In genomic region chr4:178633263-178633662, GRCh38 we compare ENCODE assay signal across 22 cellular contexts.
A peak's percentile ranks its signal among the peaks of the same experiment; 100 is the strongest.
DNase-seq lines count a peak whose midpoint lies in the region; ATAC-seq and TF ChIP-seq lines count a peak whose summit lies in the region.
"Had no signal": no experiment of that assay in that cellular context is flagged by ENCODE, and none has a peak within 500 bp of the region (broad histone marks: within the 10 kb centered on the region; RNA-seq: fewer than 3 reads in every experiment).

No MANE protein-coding gene starts in this region.

- no peaks in the 10 kb centered on the region for H3K9me3 Mint-ChIP-seq in neural crest cell
- H3K9me3 Mint-ChIP-seq in activated CD8-positive, alpha-beta T cell treated with anti-CD3 and anti-CD28 coated beads for 36 hours: peaks cover 1% of the 10 kb centered on the region
- H3K9me3 Mint-ChIP-seq: T-helper 1 cell treated with Interleukin-12 subunit alpha and Interleukin-12 subunit beta and Interleukin-4 antibody, amounts not matched to agents 30 μg/mL and 1 μg/mL, for 36 hours had no signal

- H3K4me1 ChIP-seq in hepatocyte (ENCODE audit: insufficient read depth): no peaks in the 10 kb centered on the region
- H3K4me1 ChIP-seq: body of pancreas, SJCRH30, transverse colon had no signal

- no peak overlapping the region for H2AFZ ChIP-seq in hepatocyte

- no peaks in the 10 kb centered on the region for H3K4me1 Mint-ChIP-seq in neural crest cell
- no peaks in the 10 kb centered on the region for H3K4me1 Mint-ChIP-seq in activated CD8-positive, alpha-beta T cell treated with anti-CD3 and anti-CD28 coated beads for 36 hours (ENCODE audit: low read depth)
- H3K4me1 Mint-ChIP-seq: natural killer cell had no signal

- H3K27me3 Mint-ChIP-seq in neural crest cell (ENCODE audit: low read depth): no peaks in the 10 kb centered on the region
- no peaks in the 10 kb centered on the region for H3K27me3 Mint-ChIP-seq in activated CD8-positive, alpha-beta T cell treated with anti-CD3 and anti-CD28 coated beads for 36 hours
- H3K27me3 Mint-ChIP-seq: activated T-cell treated with anti-CD3 and anti-CD28 coated beads, Interleukin-2, amount 50 U/mL, for 24 hours had no signal

- no peak overlapping the region for H3K4me3 Mint-ChIP-seq in neural crest cell
- no peak overlapping the region for H3K4me3 Mint-ChIP-seq in activated CD8-positive, alpha-beta T cell treated with anti-CD3 and anti-CD28 coated beads for 36 hours
- H3K4me3 Mint-ChIP-seq: activated T-cell treated with anti-CD3 and anti-CD28 coated beads, Interleukin-2, amount 50 U/mL, for 24 hours; natural killer cell; T-helper 1 cell treated with Interleukin-12 subunit alpha and Interleukin-12 subunit beta and Interleukin-4 antibody, amounts not matched to agents 30 μg/mL and 1 μg/mL, for 36 hours had no signal

- DNase-seq in DMS53 (lab: John Stamatoyannopoulos, UW) (peak; percentile 7), DMS53 treated with DMSO at 0.1 percent for 48 hours (lab: John Stamatoyannopoulos, UW; ENCODE audit: unreplicated experiment) (no peak), neural crest cell (ENCODE audit: low read depth, low spot score) (no peak), hepatocyte (ENCODE audit: low spot score) (no peak)
- DNase-seq in Jurkat, Clone E6-1 (ENCODE audit: low read depth, low spot score): peak; percentile 18
- no peak for DNase-seq in activated CD8-positive, alpha-beta T cell treated with anti-CD3 and anti-CD28 coated beads for 36 hours
- DNase-seq: activated CD4-positive, alpha-beta T cell treated with anti-CD3 and anti-CD28 coated beads for 4 hours; activated CD8-positive, alpha-beta memory T cell treated with anti-CD3 and anti-CD28 coated beads for 24 hours; activated gamma-delta T cell; activated T-cell treated with anti-CD3 and anti-CD28 coated beads, Interleukin-2, amount 50 U/mL, for 24 hours; body of pancreas; DMS79; kidney; natural killer cell; NCI-H1092; NCI-H1694 treated with DMSO at 0.1 percent for 48 hours; retina; SJCRH30; transverse colon had no signal

- no peaks in the 10 kb centered on the region for H3K36me3 Mint-ChIP-seq in neural crest cell (ENCODE audit: low read depth)
- H3K36me3 Mint-ChIP-seq in activated CD8-positive, alpha-beta T cell treated with anti-CD3 and anti-CD28 coated beads for 36 hours (ENCODE audit: low read depth): no peaks in the 10 kb centered on the region

- H3K4me2 ChIP-seq in hepatocyte: no peak overlapping the region

- no peak overlapping the region for H3K27ac ChIP-seq in VCaP
- no peak overlapping the region for H3K27ac ChIP-seq in hepatocyte
- H3K27ac ChIP-seq: body of pancreas, SJCRH30, transverse colon had no signal

- no peaks in the 10 kb centered on the region for H3K9me3 ChIP-seq in hepatocyte (ENCODE audit: low read depth)
- H3K9me3 ChIP-seq: body of pancreas, SJCRH30, transverse colon had no signal

- POLR2A ChIA-PET in activated CD8-positive, alpha-beta T cell treated with anti-CD3 and anti-CD28 coated beads for 36 hours (lab: Charles Lee): no interaction called here

- TF ChIP-seq CTCF in VCaP (conservative IDR thresholded peaks at IDR 0.05) (peak; percentile 56), neural crest cell (conservative IDR thresholded peaks at IDR 0.05) (peak; percentile 32), hepatocyte (IDR thresholded peaks at IDR 0.05; ENCODE audit: poor library complexity) (no peak)
- TF ChIP-seq CTCF in activated CD8-positive, alpha-beta T cell treated with anti-CD3 and anti-CD28 coated beads for 36 hours (IDR thresholded peaks at IDR 0.05): no peak

- ATAC-seq in activated CD4-positive, CD25-positive, alpha-beta regulatory T cell treated with anti-CD3 and anti-CD28 coated beads, Interleukin-2, amount 50 U/mL, for 24 hours: no peak
- no peak for ATAC-seq in activated CD8-positive, alpha-beta T cell treated with anti-CD3 and anti-CD28 coated beads for 36 hours
- ATAC-seq: body of pancreas, natural killer cell had no signal

- H3K27ac Mint-ChIP-seq in neural crest cell (ENCODE audit: unreplicated experiment): no peak overlapping the region
- H3K27ac Mint-ChIP-seq in activated CD8-positive, alpha-beta T cell treated with anti-CD3 and anti-CD28 coated beads for 36 hours: no peak overlapping the region
- H3K27ac Mint-ChIP-seq: activated T-cell treated with anti-CD3 and anti-CD28 coated beads, Interleukin-2, amount 50 U/mL, for 24 hours; natural killer cell; T-helper 1 cell treated with Interleukin-12 subunit alpha and Interleukin-12 subunit beta and Interleukin-4 antibody, amounts not matched to agents 30 μg/mL and 1 μg/mL, for 36 hours had no signal

- no peaks in the 10 kb centered on the region for H4K20me1 ChIP-seq in hepatocyte (ENCODE audit: insufficient read depth, poor library complexity, severe bottlenecking)

- no peak overlapping the region for H3K4me3 ChIP-seq in Jurkat, Clone E6-1 (ENCODE audit: low read length)
- no peak overlapping the region for H3K4me3 ChIP-seq in hepatocyte
- H3K4me3 ChIP-seq: body of pancreas, SJCRH30, transverse colon had no signal

- WGBS in hepatocyte (ENCODE audit: low lambda C conversion rate, missing lambda C conversion rate): 50% methylated on average over 1 of the region's 1 CpG

- no peaks in the 10 kb centered on the region for H3K9me2 ChIP-seq in hepatocyte (replicated peaks; ENCODE audit: insufficient read depth)

- H3K79me2 ChIP-seq in hepatocyte: no peaks in the 10 kb centered on the region

- CTCF ChIA-PET in activated CD8-positive, alpha-beta T cell treated with anti-CD3 and anti-CD28 coated beads for 36 hours (lab: Charles Lee): no interaction called here

- no peaks in the 10 kb centered on the region for H3K36me3 ChIP-seq in hepatocyte (replicated peaks; ENCODE audit: insufficient read depth, low read depth)
- H3K36me3 ChIP-seq: SJCRH30, transverse colon had no signal

- intact Hi-C loops in activated CD8-positive, alpha-beta T cell treated with anti-CD3 and anti-CD28 coated beads for 36 hours (cut with micrococcal nuclease): no loop called here

- H3K27me3 ChIP-seq in hepatocyte: no peaks in the 10 kb centered on the region
- H3K27me3 ChIP-seq: body of pancreas, SJCRH30, transverse colon had no signal

Comparison
In these comparisons a context has a peak if more than half of its experiments do, and no peak if none do; other contexts are left out.
1. DNase-seq: peak in DMS53 (single experiment) and Jurkat, Clone E6-1 (single experiment); none in DMS53 treated with DMSO at 0.1 percent for 48 hours (single experiment), neural crest cell (single experiment), hepatocyte (single experiment) and activated CD8-positive, alpha-beta T cell treated with anti-CD3 and anti-CD28 coated beads for 36 hours (single experiment).
2. CTCF ChIP-seq: peak in VCaP (single experiment) and neural crest cell (single experiment); none in hepatocyte (single experiment) and activated CD8-positive, alpha-beta T cell treated with anti-CD3 and anti-CD28 coated beads for 36 hours (single experiment).